4 cellular contexts compared by ENCODE assay signal in the genomic region with DNA sequence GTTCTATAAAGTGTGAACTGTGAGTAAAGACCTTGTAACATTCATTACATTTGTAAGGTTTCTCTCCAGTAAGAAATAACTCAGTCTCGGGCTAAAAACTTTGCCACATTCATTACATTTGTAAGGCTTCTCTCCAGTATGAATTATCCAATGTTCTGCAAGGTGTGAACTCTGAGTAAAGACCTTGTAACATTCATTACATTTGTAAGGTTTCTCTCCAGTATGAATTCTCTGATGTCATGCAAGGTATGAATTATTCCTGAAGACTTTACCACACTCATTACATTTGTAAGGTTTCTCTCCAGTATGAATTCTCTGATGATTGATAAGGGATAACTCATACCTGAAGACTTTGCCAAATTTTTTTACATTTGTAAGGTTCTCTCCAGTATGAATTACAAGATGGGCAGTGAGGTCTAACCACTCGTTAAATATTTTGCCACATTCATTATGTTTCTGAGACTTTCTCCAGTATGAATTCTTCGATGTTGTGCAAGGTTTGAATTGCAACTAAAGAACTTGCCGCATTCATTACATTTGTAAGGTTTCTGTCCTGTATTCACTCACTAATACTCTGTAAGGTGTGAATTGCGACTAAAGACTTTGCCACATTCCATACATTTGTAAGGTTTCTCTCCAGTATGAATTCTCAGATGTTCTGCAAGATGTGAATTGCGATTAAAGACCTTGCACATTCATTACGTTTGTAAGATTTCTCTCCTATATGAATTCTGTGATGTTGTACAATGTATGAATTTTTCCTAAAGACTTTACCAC.
TF ChIP-seq lines count a peak whose summit lies in the region.

No MANE protein-coding gene starts in this region.

TF ChIP-seq in HepG2, 621 proteins besides CTCF, POLR2A, EP300 and RAD21:
- TF ChIP-seq, protein P1, sequence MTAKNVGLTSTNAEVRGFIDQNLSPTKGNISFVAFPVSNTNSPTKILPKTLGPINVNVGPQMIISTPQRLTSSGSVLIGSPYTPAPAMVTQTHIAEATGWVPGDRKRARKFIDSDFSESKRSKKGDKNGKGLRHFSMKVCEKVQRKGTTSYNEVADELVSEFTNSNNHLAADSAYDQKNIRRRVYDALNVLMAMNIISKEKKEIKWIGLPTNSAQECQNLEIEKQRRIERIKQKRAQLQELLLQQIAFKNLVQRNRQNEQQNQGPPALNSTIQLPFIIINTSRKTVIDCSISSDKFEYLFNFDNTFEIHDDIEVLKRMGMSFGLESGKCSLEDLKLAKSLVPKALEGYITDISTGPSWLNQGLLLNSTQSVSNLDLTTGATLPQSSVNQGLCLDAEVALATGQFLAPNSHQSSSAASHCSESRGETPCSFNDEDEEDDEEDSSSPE (CRISPR knock-in tag; IDR thresholded peaks at IDR 0.05): no peak
- TF ChIP-seq ZNF274 (CRISPR knock-in tag; IDR thresholded peaks at IDR 0.05): peak; percentile 95; the same call in 1 of the 2 replicates

TF ChIP-seq in K562, 482 proteins besides CTCF, POLR2A, EP300 and RAD21:
- TF ChIP-seq ZNF274 (IDR thresholded peaks at IDR 0.05; ENCODE audit: borderline replicate concordance, low read depth, low read length) (peak; percentile 89), ZZZ3 (IDR thresholded peaks at IDR 0.05) (no peak)

TF ChIP-seq in liver, 16 proteins besides CTCF, POLR2A, EP300 and RAD21:
- TF ChIP-seq HNF4G (IDR thresholded peaks at IDR 0.05) (no peak), HNF4A (conservative IDR thresholded peaks at IDR 0.05) (no peak), SP1 (IDR thresholded peaks at IDR 0.05) (no peak), JUND (IDR thresholded peaks at IDR 0.05) (no peak), YY1 (IDR thresholded peaks at IDR 0.05) (no peak), FOXA1 (IDR thresholded peaks at IDR 0.05) (no peak), RXRA (IDR thresholded peaks at IDR 0.05) (no peak), FOXA2 (IDR thresholded peaks at IDR 0.05) (no peak)
- TF ChIP-seq, protein P2, sequence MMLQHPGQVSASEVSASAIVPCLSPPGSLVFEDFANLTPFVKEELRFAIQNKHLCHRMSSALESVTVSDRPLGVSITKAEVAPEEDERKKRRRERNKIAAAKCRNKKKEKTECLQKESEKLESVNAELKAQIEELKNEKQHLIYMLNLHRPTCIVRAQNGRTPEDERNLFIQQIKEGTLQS (IDR thresholded peaks at IDR 0.05): no peak

TF ChIP-seq in GM23338, 12 proteins besides CTCF, POLR2A, EP300 and RAD21:
- no peak for TF ChIP-seq JUNB (IDR thresholded peaks at IDR 0.05; ENCODE audit: unreplicated experiment)
- TF ChIP-seq POLR2AphosphoS5 (IDR thresholded peaks at IDR 0.05; ENCODE audit: low read depth): no peak
- TF ChIP-seq, protein P3, sequence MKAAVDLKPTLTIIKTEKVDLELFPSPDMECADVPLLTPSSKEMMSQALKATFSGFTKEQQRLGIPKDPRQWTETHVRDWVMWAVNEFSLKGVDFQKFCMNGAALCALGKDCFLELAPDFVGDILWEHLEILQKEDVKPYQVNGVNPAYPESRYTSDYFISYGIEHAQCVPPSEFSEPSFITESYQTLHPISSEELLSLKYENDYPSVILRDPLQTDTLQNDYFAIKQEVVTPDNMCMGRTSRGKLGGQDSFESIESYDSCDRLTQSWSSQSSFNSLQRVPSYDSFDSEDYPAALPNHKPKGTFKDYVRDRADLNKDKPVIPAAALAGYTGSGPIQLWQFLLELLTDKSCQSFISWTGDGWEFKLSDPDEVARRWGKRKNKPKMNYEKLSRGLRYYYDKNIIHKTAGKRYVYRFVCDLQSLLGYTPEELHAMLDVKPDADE (IDR thresholded peaks at IDR 0.05): no peak
- no peak for TF ChIP-seq CREB1 (CRISPR knock-in tag; IDR thresholded peaks at IDR 0.05; ENCODE audit: low read depth)
- no peak for TF ChIP-seq EZH2phosphoT487 (IDR thresholded peaks at IDR 0.05; ENCODE audit: unreplicated experiment)
- no peak for TF ChIP-seq ZNF331 (CRISPR knock-in tag; IDR thresholded peaks at IDR 0.05; ENCODE audit: low read depth)
- TF ChIP-seq EZH2 (IDR thresholded peaks at IDR 0.05; ENCODE audit: low read depth, unreplicated experiment): no peak
- TF ChIP-seq, protein P4, sequence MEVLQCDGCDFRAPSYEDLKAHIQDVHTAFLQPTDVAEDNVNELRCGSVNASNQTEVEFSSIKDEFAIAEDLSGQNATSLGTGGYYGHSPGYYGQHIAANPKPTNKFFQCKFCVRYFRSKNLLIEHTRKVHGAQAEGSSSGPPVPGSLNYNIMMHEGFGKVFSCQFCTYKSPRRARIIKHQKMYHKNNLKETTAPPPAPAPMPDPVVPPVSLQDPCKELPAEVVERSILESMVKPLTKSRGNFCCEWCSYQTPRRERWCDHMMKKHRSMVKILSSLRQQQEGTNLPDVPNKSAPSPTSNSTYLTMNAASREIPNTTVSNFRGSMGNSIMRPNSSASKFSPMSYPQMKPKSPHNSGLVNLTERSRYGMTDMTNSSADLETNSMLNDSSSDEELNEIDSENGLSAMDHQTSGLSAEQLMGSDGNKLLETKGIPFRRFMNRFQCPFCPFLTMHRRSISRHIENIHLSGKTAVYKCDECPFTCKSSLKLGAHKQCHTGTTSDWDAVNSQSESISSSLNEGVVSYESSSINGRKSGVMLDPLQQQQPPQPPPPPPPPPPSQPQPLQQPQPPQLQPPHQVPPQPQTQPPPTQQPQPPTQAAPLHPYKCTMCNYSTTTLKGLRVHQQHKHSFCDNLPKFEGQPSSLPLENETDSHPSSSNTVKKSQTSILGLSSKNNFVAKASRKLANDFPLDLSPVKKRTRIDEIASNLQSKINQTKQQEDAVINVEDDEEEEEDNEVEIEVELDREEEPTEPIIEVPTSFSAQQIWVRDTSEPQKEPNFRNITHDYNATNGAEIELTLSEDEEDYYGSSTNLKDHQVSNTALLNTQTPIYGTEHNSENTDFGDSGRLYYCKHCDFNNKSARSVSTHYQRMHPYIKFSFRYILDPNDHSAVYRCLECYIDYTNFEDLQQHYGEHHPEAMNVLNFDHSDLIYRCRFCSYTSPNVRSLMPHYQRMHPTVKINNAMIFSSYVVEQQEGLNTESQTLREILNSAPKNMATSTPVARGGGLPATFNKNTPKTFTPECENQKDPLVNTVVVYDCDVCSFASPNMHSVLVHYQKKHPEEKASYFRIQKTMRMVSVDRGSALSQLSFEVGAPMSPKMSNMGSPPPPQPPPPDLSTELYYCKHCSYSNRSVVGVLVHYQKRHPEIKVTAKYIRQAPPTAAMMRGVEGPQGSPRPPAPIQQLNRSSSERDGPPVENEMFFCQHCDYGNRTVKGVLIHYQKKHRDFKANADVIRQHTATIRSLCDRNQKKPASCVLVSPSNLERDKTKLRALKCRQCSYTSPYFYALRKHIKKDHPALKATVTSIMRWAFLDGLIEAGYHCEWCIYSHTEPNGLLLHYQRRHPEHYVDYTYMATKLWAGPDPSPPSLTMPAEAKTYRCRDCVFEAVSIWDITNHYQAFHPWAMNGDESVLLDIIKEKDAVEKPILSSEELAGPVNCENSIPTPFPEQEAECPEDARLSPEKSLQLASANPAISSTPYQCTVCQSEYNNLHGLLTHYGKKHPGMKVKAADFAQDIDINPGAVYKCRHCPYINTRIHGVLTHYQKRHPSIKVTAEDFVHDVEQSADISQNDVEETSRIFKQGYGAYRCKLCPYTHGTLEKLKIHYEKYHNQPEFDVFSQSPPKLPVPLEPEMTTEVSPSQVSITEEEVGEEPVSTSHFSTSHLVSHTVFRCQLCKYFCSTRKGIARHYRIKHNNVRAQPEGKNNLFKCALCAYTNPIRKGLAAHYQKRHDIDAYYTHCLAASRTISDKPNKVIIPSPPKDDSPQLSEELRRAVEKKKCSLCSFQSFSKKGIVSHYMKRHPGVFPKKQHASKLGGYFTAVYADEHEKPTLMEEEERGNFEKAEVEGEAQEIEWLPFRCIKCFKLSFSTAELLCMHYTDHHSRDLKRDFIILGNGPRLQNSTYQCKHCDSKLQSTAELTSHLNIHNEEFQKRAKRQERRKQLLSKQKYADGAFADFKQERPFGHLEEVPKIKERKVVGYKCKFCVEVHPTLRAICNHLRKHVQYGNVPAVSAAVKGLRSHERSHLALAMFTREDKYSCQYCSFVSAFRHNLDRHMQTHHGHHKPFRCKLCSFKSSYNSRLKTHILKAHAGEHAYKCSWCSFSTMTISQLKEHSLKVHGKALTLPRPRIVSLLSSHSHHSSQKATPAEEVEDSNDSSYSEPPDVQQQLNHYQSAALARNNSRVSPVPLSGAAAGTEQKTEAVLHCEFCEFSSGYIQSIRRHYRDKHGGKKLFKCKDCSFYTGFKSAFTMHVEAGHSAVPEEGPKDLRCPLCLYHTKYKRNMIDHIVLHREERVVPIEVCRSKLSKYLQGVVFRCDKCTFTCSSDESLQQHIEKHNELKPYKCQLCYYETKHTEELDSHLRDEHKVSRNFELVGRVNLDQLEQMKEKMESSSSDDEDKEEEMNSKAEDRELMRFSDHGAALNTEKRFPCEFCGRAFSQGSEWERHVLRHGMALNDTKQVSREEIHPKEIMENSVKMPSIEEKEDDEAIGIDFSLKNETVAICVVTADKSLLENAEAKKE (CRISPR knock-in tag; IDR thresholded peaks at IDR 0.05): no peak
- TF ChIP-seq NANOG (IDR thresholded peaks at IDR 0.05; ENCODE audit: borderline replicate concordance): no peak
- TF ChIP-seq ZNF114 (CRISPR knock-in tag; IDR thresholded peaks at IDR 0.05): no peak
TF ChIP-seq in GM23338: peak in this region for 0.
